In the genomic region with DNA sequence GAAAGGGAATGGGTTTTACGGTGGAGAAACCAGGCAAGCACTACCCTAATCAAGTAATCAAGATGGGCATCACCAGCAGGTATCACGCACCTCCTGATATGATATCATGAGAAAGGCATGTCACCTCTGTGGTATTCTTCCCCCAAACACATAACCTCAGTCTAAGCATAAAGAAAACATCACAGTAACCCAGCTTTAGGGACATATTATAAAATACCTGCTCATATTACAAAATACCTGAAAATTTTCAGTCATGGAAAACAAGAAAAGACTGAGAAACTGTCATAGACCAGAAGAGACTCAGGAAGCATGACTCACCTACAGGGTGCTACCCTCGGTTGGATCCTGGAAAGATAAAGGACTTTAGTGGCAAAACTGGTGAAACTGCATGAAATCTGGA, we compare ENCODE assay signal across 2 cellular contexts.
TF ChIP-seq lines count a peak whose summit lies in the region.

No MANE protein-coding gene starts in this region.

TF ChIP-seq in A549, 52 proteins besides CTCF, POLR2A, EP300 and RAD21 (continued from another document):
- TF ChIP-seq FOSL2 (IDR thresholded peaks at IDR 0.05) (no peak), FOSL2 (CRISPR knock-in tag; IDR thresholded peaks at IDR 0.05) (peak; percentile 41), TFCP2L1 (CRISPR knock-in tag; IDR thresholded peaks at IDR 0.05) (no peak), CEBPB (IDR thresholded peaks at IDR 0.05) (no peak)

TF ChIP-seq in HCT116, 20 proteins besides CTCF, POLR2A, EP300 and RAD21 (continued from another document):
- TF ChIP-seq EGR1 (IDR thresholded peaks at IDR 0.05; ENCODE audit: low read depth) (no peak), FOSL1 (IDR thresholded peaks at IDR 0.05; ENCODE audit: low read depth) (peak; percentile 79; the same call in 1 of the 2 replicates), CBX3 (IDR thresholded peaks at IDR 0.05; ENCODE audit: low read depth) (no peak), ZNF274 (IDR thresholded peaks at IDR 0.05; ENCODE audit: low read depth, low read length) (no peak), SP1 (IDR thresholded peaks at IDR 0.05; ENCODE audit: low read depth) (peak; percentile 37), YY1 (IDR thresholded peaks at IDR 0.05; ENCODE audit: extremely low read depth, insufficient replicate concordance, low read depth, low read length) (no peak), CEBPB (IDR thresholded peaks at IDR 0.05; ENCODE audit: low read depth) (peak; percentile 56), JUND (IDR thresholded peaks at IDR 0.05) (peak; percentile 77), ELF1 (IDR thresholded peaks at IDR 0.05; ENCODE audit: borderline replicate concordance, low read depth) (no peak), EZH2phosphoT487 (IDR thresholded peaks at IDR 0.05; ENCODE audit: borderline replicate concordance) (no peak), POLR2AphosphoS5 (IDR thresholded peaks at IDR 0.05; ENCODE audit: low read depth, low read length) (no peak), SIN3A (IDR thresholded peaks at IDR 0.05; ENCODE audit: low read depth) (0 out of 2 replicates have a peak, but pooled peaks have one; percentile 1), SRF (IDR thresholded peaks at IDR 0.05; ENCODE audit: low read depth) (peak; percentile 40; the same call in 1 of the 2 replicates), TCF7L2 (IDR thresholded peaks at IDR 0.05; ENCODE audit: borderline replicate concordance, extremely low read depth, insufficient read depth, insufficient read length) (no peak), EZH2 (IDR thresholded peaks at IDR 0.05) (no peak)
- TF ChIP-seq, protein P1, sequence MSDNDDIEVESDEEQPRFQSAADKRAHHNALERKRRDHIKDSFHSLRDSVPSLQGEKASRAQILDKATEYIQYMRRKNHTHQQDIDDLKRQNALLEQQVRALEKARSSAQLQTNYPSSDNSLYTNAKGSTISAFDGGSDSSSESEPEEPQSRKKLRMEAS (IDR thresholded peaks at IDR 0.05), result no peak
- TF ChIP-seq, protein P2, sequence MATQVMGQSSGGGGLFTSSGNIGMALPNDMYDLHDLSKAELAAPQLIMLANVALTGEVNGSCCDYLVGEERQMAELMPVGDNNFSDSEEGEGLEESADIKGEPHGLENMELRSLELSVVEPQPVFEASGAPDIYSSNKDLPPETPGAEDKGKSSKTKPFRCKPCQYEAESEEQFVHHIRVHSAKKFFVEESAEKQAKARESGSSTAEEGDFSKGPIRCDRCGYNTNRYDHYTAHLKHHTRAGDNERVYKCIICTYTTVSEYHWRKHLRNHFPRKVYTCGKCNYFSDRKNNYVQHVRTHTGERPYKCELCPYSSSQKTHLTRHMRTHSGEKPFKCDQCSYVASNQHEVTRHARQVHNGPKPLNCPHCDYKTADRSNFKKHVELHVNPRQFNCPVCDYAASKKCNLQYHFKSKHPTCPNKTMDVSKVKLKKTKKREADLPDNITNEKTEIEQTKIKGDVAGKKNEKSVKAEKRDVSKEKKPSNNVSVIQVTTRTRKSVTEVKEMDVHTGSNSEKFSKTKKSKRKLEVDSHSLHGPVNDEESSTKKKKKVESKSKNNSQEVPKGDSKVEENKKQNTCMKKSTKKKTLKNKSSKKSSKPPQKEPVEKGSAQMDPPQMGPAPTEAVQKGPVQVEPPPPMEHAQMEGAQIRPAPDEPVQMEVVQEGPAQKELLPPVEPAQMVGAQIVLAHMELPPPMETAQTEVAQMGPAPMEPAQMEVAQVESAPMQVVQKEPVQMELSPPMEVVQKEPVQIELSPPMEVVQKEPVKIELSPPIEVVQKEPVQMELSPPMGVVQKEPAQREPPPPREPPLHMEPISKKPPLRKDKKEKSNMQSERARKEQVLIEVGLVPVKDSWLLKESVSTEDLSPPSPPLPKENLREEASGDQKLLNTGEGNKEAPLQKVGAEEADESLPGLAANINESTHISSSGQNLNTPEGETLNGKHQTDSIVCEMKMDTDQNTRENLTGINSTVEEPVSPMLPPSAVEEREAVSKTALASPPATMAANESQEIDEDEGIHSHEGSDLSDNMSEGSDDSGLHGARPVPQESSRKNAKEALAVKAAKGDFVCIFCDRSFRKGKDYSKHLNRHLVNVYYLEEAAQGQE (IDR thresholded peaks at IDR 0.05; ENCODE audit: low read depth), result no peak
- TF ChIP-seq, protein P3, sequence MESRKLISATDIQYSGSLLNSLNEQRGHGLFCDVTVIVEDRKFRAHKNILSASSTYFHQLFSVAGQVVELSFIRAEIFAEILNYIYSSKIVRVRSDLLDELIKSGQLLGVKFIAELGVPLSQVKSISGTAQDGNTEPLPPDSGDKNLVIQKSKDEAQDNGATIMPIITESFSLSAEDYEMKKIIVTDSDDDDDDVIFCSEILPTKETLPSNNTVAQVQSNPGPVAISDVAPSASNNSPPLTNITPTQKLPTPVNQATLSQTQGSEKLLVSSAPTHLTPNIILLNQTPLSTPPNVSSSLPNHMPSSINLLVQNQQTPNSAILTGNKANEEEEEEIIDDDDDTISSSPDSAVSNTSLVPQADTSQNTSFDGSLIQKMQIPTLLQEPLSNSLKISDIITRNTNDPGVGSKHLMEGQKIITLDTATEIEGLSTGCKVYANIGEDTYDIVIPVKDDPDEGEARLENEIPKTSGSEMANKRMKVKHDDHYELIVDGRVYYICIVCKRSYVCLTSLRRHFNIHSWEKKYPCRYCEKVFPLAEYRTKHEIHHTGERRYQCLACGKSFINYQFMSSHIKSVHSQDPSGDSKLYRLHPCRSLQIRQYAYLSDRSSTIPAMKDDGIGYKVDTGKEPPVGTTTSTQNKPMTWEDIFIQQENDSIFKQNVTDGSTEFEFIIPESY (IDR thresholded peaks at IDR 0.05; ENCODE audit: extremely low read depth, insufficient replicate concordance, low read length), result no peak
- TF ChIP-seq, protein P4, sequence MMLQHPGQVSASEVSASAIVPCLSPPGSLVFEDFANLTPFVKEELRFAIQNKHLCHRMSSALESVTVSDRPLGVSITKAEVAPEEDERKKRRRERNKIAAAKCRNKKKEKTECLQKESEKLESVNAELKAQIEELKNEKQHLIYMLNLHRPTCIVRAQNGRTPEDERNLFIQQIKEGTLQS (IDR thresholded peaks at IDR 0.05), result peak; percentile 36; the same call in 1 of the 2 replicates
TF ChIP-seq in HCT116: peak in this region for 7.
